Comparison of ENCODE assay signal across 8 cellular contexts in genomic region chr10:13890617-13891541, GRCh38.
DNase-seq lines count a peak whose midpoint lies in the region; ATAC-seq and TF ChIP-seq lines count a peak whose summit lies in the region.

No MANE protein-coding gene starts in this region.

- H3K4me3 Mint-ChIP-seq in activated T-cell treated with anti-CD3 and anti-CD28 coated beads, Interleukin-2, amount 50 U/mL, for 72 hours: peak overlapping the region; percentile 65 to 75

- peaks cover 61% of the 10 kb centered on the region for H3K27me3 Mint-ChIP-seq in activated T-cell treated with anti-CD3 and anti-CD28 coated beads, Interleukin-2, amount 50 U/mL, for 72 hours (ENCODE audit: low read depth)

- peak overlapping the region; percentile 21 to 86 (median 76) for H3K27ac ChIP-seq in heart left ventricle

- no peak overlapping the region for H3K27ac Mint-ChIP-seq in activated T-cell treated with anti-CD3 and anti-CD28 coated beads, Interleukin-2, amount 50 U/mL, for 72 hours

- peaks cover 0 to 60% (median 22%) of the 10 kb centered on the region in 12 donors for H3K4me1 ChIP-seq in heart left ventricle

- intact Hi-C loops in heart left ventricle (cut with DNase I) (loop anchor here in 5 of 10 donors (1.0 to 10.0 kb wide), 6 partner anchors 26 to 104 kb away; no protein-coding TSS in a partner anchor), posterior cingulate gyrus (cut with DNase I) (no loop called here)

- H3K36me3 Mint-ChIP-seq in activated T-cell treated with anti-CD3 and anti-CD28 coated beads, Interleukin-2, amount 50 U/mL, for 72 hours (ENCODE audit: insufficient read depth in 2 of 2): no peaks in the 10 kb centered on the region

- peaks cover 32% of the 10 kb centered on the region for H3K4me1 Mint-ChIP-seq in activated T-cell treated with anti-CD3 and anti-CD28 coated beads, Interleukin-2, amount 50 U/mL, for 72 hours (ENCODE audit: low read depth)

- H3K27me3 ChIP-seq in heart left ventricle: peaks cover 0 to 30% (median 0%) of the 10 kb centered on the region in 9 donors

- no peak for TF ChIP-seq POLR2A in heart left ventricle (IDR thresholded peaks at IDR 0.05)

- TF ChIP-seq CTCF in heart left ventricle (IDR thresholded peaks at IDR 0.05): no peak

- WGBS in heart left ventricle, 4 donors: 5 to 8% (median 7%) methylated on average over 36 to 41 of the region's 41 CpGs

- peak; percentile 21 to 53 for ATAC-seq in activated T-cell treated with anti-CD3 and anti-CD28 coated beads, Interleukin-2, amount 50 U/mL, for 72 hours (replicated peaks in 1 of 2)
- ATAC-seq in heart left ventricle (peak; percentile 29 to 74 (median 37)), GM18511 (IDR thresholded peaks at IDR 0.05; ENCODE audit: unreplicated experiment) (no peak), HG03354 (IDR thresholded peaks at IDR 0.05; ENCODE audit: poor library complexity, severe bottlenecking, unreplicated experiment) (no peak)

- peak overlapping the region; percentile 39 to 85 (median 65) for H3K4me3 ChIP-seq in heart left ventricle

- DNase-seq in NCI-H82 (lab: John Stamatoyannopoulos, UW) (peak; percentile 16), NCI-H82 treated with DMSO at 0.1 percent for 48 hours (lab: John Stamatoyannopoulos, UW; ENCODE audit: unreplicated experiment) (no peak), heart left ventricle (peak; percentile 48 to 64 (median 54)), posterior cingulate gyrus (peak in 8 of 10 donors; percentile 25 to 89 (median 44)), DMS79 (lab: John Stamatoyannopoulos, UW) (no peak)
- no peak for DNase-seq in activated T-cell treated with anti-CD3 and anti-CD28 coated beads, Interleukin-2, amount 50 U/mL, for 72 hours

- H3K9me3 Mint-ChIP-seq in activated T-cell treated with anti-CD3 and anti-CD28 coated beads, Interleukin-2, amount 50 U/mL, for 72 hours: no peaks in the 10 kb centered on the region

- H3K36me3 ChIP-seq in heart left ventricle: no peaks in the 10 kb centered on the region

- H3K9me3 ChIP-seq in heart left ventricle: peaks cover 0 to 2% (median 0%) of the 10 kb centered on the region in 12 donors

Comparison
In these comparisons a context has a peak if more than half of its experiments do, and no peak if none do; other contexts are left out.
1. DNase-seq: peak in NCI-H82 (single experiment), heart left ventricle (5 of 5) and posterior cingulate gyrus (8 of 10); none in NCI-H82 treated with DMSO at 0.1 percent for 48 hours (single experiment), activated T-cell treated with anti-CD3 and anti-CD28 coated beads, Interleukin-2, amount 50 U/mL, for 72 hours (0 of 2) and DMS79 (single experiment).
2. ATAC-seq: peak in activated T-cell treated with anti-CD3 and anti-CD28 coated beads, Interleukin-2, amount 50 U/mL, for 72 hours (2 of 2) and heart left ventricle (4 of 4); none in GM18511 (single experiment) and HG03354 (single experiment).